ENCODE assay signal across 20 cellular contexts in genomic region chr9:113532809-113533190, GRCh38.
"Had no signal": no experiment of that assay in that cellular context is flagged by ENCODE, and none has a peak within 500 bp of the region (broad histone marks: within the 10 kb centered on the region; RNA-seq: fewer than 3 reads in every experiment).

No MANE protein-coding gene starts in this region.

- H3K27ac Mint-ChIP-seq: type B pancreatic cell had no signal

- H3K9me3 ChIP-seq: left ventricle myocardium inferior, mucosa of descending colon, ovary, right atrium auricular region, thyroid gland had no signal

- H3K9ac ChIP-seq: neural progenitor cell had no signal

- H3K27ac ChIP-seq: foreskin keratinocyte, neural progenitor cell, ovary had no signal

- H3K27me3 ChIP-seq: neural progenitor cell, ovary, right atrium auricular region, thyroid gland had no signal

- H3K27me3 Mint-ChIP-seq: naive thymus-derived CD8-positive, alpha-beta T cell; type B pancreatic cell had no signal

- H3K4me3 Mint-ChIP-seq: naive thymus-derived CD8-positive, alpha-beta T cell; neural progenitor cell; type B pancreatic cell had no signal

- H3K4me1 ChIP-seq: foreskin keratinocyte had no signal

- H3K9me3 Mint-ChIP-seq: naive thymus-derived CD8-positive, alpha-beta T cell; neural progenitor cell; type B pancreatic cell had no signal

- H3K4me2 ChIP-seq: neural progenitor cell had no signal

- ATAC-seq: foreskin keratinocyte; left cardiac atrium; mucosa of descending colon; naive thymus-derived CD8-positive, alpha-beta T cell had no signal

- FAIRE-seq: kidney, urothelium cell line had no signal

- DNase-seq: effector memory CD4-positive, alpha-beta T cell; erythroblast; foreskin keratinocyte; kidney; left cardiac atrium; left ventricle myocardium inferior; mucosa of descending colon; naive thymus-derived CD8-positive, alpha-beta T cell; nucleus accumbens; ovary; stimulated activated CD4-positive, alpha-beta T cell treated with anti-CD3 and anti-CD28 coated beads, Interleukin-15, amount 100 ng/mL, for 24 hours; stimulated activated CD4-positive, alpha-beta T cell treated with anti-CD3 and anti-CD28 coated beads, Interleukin-1b, Interleukin-23, amount 100 ng/mL, for 48 hours; stimulated activated CD4-positive, alpha-beta T cell treated with anti-CD3 and anti-CD28 coated beads, Interleukin-4, amount 100 ng/mL, for 24 hours; stimulated activated naive CD4-positive, alpha-beta T cell; thyroid gland had no signal

- H2AFZ ChIP-seq: neural progenitor cell had no signal

- H3K4me3 ChIP-seq: left ventricle myocardium inferior, lung, mucosa of descending colon, neural progenitor cell, ovary, right atrium auricular region, thyroid gland had no signal

- H3K36me3 ChIP-seq: neural progenitor cell, ovary, thyroid gland had no signal

- H3K36me3 Mint-ChIP-seq: type B pancreatic cell had no signal
